In genomic region chr9:128706045-128706444, GRCh38 we compare ENCODE assay signal across 16 cellular contexts. TPM values are rescaled to one million over a fixed set of nuclear protein-coding genes. Genes with fewer than 3 reads are reported as not detected.
A peak's percentile ranks its signal among the peaks of the same experiment; 100 is the strongest.
DNase-seq lines count a peak whose midpoint lies in the region; ATAC-seq, FAIRE-seq and TF ChIP-seq lines count a peak whose summit lies in the region.
"Had no signal": no experiment of that assay in that cellular context is flagged by ENCODE, and none has a peak within 500 bp of the region (broad histone marks: within the 10 kb centered on the region; RNA-seq: fewer than 3 reads in every experiment).

No MANE protein-coding gene starts in this region.

- no peaks in the 10 kb centered on the region for H3K9me3 ChIP-seq in BLaER1 treated with 17β-estradiol and CSF1 and Interleukin-3, amounts not matched to agents 10 nM and 100 nM (replicated peaks in 1 of 11)
- no peaks in the 10 kb centered on the region for H3K9me3 ChIP-seq in lower lobe of right lung

- peak; percentile 44 for DNase-seq in D721Med (ENCODE audit: insufficient read length, low spot score)
- no peak for DNase-seq in bronchial epithelial cell (ENCODE audit: low read depth)
- DNase-seq in lower lobe of right lung, result peak; percentile 8
- DNase-seq in activated CD4-positive, CD25-positive, alpha-beta regulatory T cell (lab: John Stamatoyannopoulos, UW), result no peak
- no peak for DNase-seq in NCI-H1417 treated with DMSO at 0.1 percent for 48 hours (lab: John Stamatoyannopoulos, UW)
- no peak for DNase-seq in NCI-H524 (lab: John Stamatoyannopoulos, UW)
- DNase-seq: CD8-positive, alpha-beta T cell; DMS79; Kasumi-1; MM.1S; NCI-H1105; NCI-H187 treated with DMSO at 0.1 percent for 48 hours; NCI-H446; SHP77 treated with DMSO at 0.1 percent for 48 hours had no signal

- FAIRE-seq in D721Med (lab: Jason Lieb, UNC), result no peak
- FAIRE-seq in bronchial epithelial cell (lab: Jason Lieb, UNC), result peak; percentile 18

- H3K4me1 ChIP-seq in BLaER1 treated with 17β-estradiol and CSF1 and Interleukin-3, amounts not matched to agents 10 nM and 100 nM, result peaks cover 15 to 55% (median 46%) of the 10 kb centered on the region in 10 experiments
- H3K4me1 ChIP-seq in lower lobe of right lung, result peaks cover 12% of the 10 kb centered on the region

- no peak overlapping the region for H3K4me3 ChIP-seq in BLaER1 treated with 17β-estradiol and CSF1 and Interleukin-3, amounts not matched to agents 10 nM and 100 nM
- H3K4me3 ChIP-seq in bronchial epithelial cell (ENCODE audit: low read depth, low read length) (no peak overlapping the region), lower lobe of right lung (no peak overlapping the region)

- intact Hi-C loops in lower lobe of right lung (cut with DNase I), result no loop called here

- no peak for ATAC-seq in lower lobe of right lung
- ATAC-seq: CD8-positive, alpha-beta T cell; SK-N-SH treated with all-trans-retinoic acid at 6 μM for 48 hours had no signal

- H3K36me3 ChIP-seq in BLaER1 treated with 17β-estradiol and CSF1 and Interleukin-3, amounts not matched to agents 10 nM and 100 nM, result peaks cover 0 to 39% (median 16%) of the 10 kb centered on the region in 11 experiments; a peak in 16 of 22 replicates
- H3K36me3 ChIP-seq in bronchial epithelial cell (ENCODE audit: control insufficient read depth, insufficient read depth, low read length), result no peaks in the 10 kb centered on the region
- H3K36me3 ChIP-seq in lower lobe of right lung, result peaks cover 12% of the 10 kb centered on the region

- TF ChIP-seq CTCF in D721Med (IDR thresholded peaks at IDR 0.05; ENCODE audit: insufficient read depth, missing control alignments), result no peak
- TF ChIP-seq CTCF in bronchial epithelial cell (IDR thresholded peaks at IDR 0.05; ENCODE audit: insufficient read depth, low read length, severe bottlenecking), result no peak
- no peak for TF ChIP-seq CTCF in lower lobe of right lung (IDR thresholded peaks at IDR 0.05)

- H4K20me1 ChIP-seq in BLaER1 treated with 17β-estradiol and CSF1 and Interleukin-3, amounts not matched to agents 10 nM and 100 nM, result peaks cover 0 to 13% (median 0%) of the 10 kb centered on the region in 11 experiments; a peak in 2 of 22 replicates

- no peaks in the 10 kb centered on the region for H3K27me3 ChIP-seq in BLaER1 treated with 17β-estradiol and CSF1 and Interleukin-3, amounts not matched to agents 10 nM and 100 nM
- no peaks in the 10 kb centered on the region for H3K27me3 ChIP-seq in bronchial epithelial cell (ENCODE audit: control insufficient read depth, insufficient read depth, low read length)
- no peaks in the 10 kb centered on the region for H3K27me3 ChIP-seq in lower lobe of right lung (ENCODE audit: low read depth)

- peak overlapping the region in 8 of 11 experiments; percentile 7 to 82 (median 64); a peak in 12 of 22 replicates for H3K27ac ChIP-seq in BLaER1 treated with 17β-estradiol and CSF1 and Interleukin-3, amounts not matched to agents 10 nM and 100 nM
- H3K27ac ChIP-seq in lower lobe of right lung, result no peak overlapping the region

- H3K9ac ChIP-seq in BLaER1 treated with 17β-estradiol and CSF1 and Interleukin-3, amounts not matched to agents 10 nM and 100 nM, result peak overlapping the region in 4 of 11 experiments; percentile 19 to 88 (median 86); a peak in 5 of 22 replicates

- H3K4me2 ChIP-seq in BLaER1 treated with 17β-estradiol and CSF1 and Interleukin-3, amounts not matched to agents 10 nM and 100 nM, result peak overlapping the region in 7 of 11 experiments; percentile 82 to 99 (median 94); a peak in 10 of 22 replicates

RNA-seq across cellular contexts. Expression of gene PKN3, which starts 3.7 kb away (rescaled TPM):
- total RNA-seq in bronchial epithelial cell (1.5 and 2.1 TPM in 2 replicates), lower lobe of right lung (11.1 TPM)

RNA-seq across cellular contexts. Expression of gene SET, which starts 17.0 kb away (rescaled TPM):
- 717 and 775 TPM in 2 replicates for total RNA-seq in bronchial epithelial cell
- total RNA-seq in lower lobe of right lung, result 197 TPM

RNA-seq across cellular contexts. Expression of gene ZDHHC12, which starts 17.9 kb away (rescaled TPM):
- 27.4 and 46.0 TPM in 2 replicates for total RNA-seq in bronchial epithelial cell
- 29.4 TPM for total RNA-seq in lower lobe of right lung

RNA-seq across cellular contexts. Expression of gene DYNC2I2, which starts 49.4 kb away (rescaled TPM):
- total RNA-seq in bronchial epithelial cell (27.4 and 33.7 TPM in 2 replicates), lower lobe of right lung (37.3 TPM)

Comparison
In these comparisons a context has a peak if more than half of its experiments do, and no peak if none do; other contexts are left out.
1. DNase-seq: peak in D721Med (single experiment) and lower lobe of right lung (single experiment); none in bronchial epithelial cell (single experiment), activated CD4-positive, CD25-positive, alpha-beta regulatory T cell (0 of 4), NCI-H1417 treated with DMSO at 0.1 percent for 48 hours (single experiment) and NCI-H524 (0 of 2).